ENCODE assay signal across 20 cellular contexts in the genomic region with DNA sequence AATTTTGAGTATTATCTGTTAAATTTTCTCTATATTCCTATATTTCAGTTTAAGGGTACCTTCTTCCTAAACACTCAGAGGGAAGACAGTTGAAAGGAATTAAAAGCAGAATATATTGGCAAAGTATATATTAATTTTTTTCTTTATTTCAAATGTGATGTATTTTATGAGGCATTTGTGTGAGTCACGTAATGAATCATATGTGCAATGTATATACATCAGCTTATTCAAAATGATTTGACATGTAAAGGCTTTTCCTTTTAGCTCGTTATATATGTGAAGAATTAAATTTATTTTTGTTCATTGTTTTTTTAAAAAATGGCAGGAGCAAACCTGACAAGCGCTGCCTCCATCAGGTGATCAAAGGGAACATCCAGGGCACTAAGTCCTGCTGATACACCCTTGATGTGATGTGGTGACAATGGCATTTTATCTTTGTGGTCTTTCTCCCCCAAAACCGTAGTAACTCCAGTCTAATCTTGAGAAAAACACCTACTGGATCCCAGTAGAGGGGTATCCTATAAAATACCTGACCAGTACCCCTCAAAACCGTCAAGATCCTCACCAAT.
"Had no signal": no experiment of that assay in that cellular context is flagged by ENCODE, and none has a peak within 500 bp of the region (broad histone marks: within the 10 kb centered on the region; RNA-seq: fewer than 3 reads in every experiment).

No MANE protein-coding gene starts in this region.

- H3K27me3 ChIP-seq: heart left ventricle had no signal

- FAIRE-seq: frontal cortex had no signal

- ATAC-seq: activated naive CD4-positive, alpha-beta T cell treated with anti-CD3 and anti-CD28 coated beads, Interleukin-2, amount 50 U/mL, for 72 hours; heart left ventricle; natural killer cell; psoas muscle; sciatic nerve; T-helper 17 cell had no signal

- H3K27me3 Mint-ChIP-seq: brain, type B pancreatic cell had no signal

- H3K4me1 Mint-ChIP-seq: natural killer cell had no signal

- H3K36me3 Mint-ChIP-seq: activated naive CD4-positive, alpha-beta T cell treated with anti-CD3 and anti-CD28 coated beads, Interleukin-2, amount 50 U/mL, for 72 hours; brain; natural killer cell; type B pancreatic cell had no signal

- H3K27ac ChIP-seq: heart left ventricle, psoas muscle, spleen had no signal

- H3K36me3 ChIP-seq: heart left ventricle, spleen had no signal

- H3K4me1 ChIP-seq: psoas muscle, spleen had no signal

- H3K9me3 ChIP-seq: heart left ventricle, psoas muscle, spleen had no signal

- H3K9me3 Mint-ChIP-seq: activated naive CD4-positive, alpha-beta T cell treated with anti-CD3 and anti-CD28 coated beads, Interleukin-2, amount 50 U/mL, for 72 hours; activated T-cell treated with anti-CD3 and anti-CD28 coated beads, Interleukin-2, amount 50 U/mL, for 24 hours; natural killer cell; type B pancreatic cell had no signal

- DNase-seq: activated CD4-positive, alpha-beta T cell treated with anti-CD3 and anti-CD28 coated beads, Interleukin-2, amount 50 U/mL, for 4 hours; activated effector memory CD4-positive, alpha-beta T cell treated with Interleukin-2 at 50 U/mL for 16 hours; activated T-cell treated with anti-CD3 and anti-CD28 coated beads, Interleukin-2, amount 50 U/mL, for 24 hours; amygdala; cerebellar nuclear complex; dermis blood vessel endothelial cell; heart left ventricle; natural killer cell; nucleus accumbens; psoas muscle; spleen; stimulated activated CD4-positive, alpha-beta T cell treated with anti-CD3 and anti-CD28 coated beads, Interleukin-1b, Interleukin-23, amount 100 ng/mL, for 48 hours; stimulated activated naive CD4-positive, alpha-beta T cell; substantia nigra; T-helper 17 cell had no signal

- H3K4me3 ChIP-seq: heart left ventricle, psoas muscle, spleen had no signal

- H3K27ac Mint-ChIP-seq: activated naive CD4-positive, alpha-beta T cell treated with anti-CD3 and anti-CD28 coated beads, Interleukin-2, amount 50 U/mL, for 72 hours; activated T-cell treated with anti-CD3 and anti-CD28 coated beads, Interleukin-2, amount 50 U/mL, for 24 hours; brain; natural killer cell; T-helper 17 cell; type B pancreatic cell had no signal

- H3K4me3 Mint-ChIP-seq: activated T-cell treated with anti-CD3 and anti-CD28 coated beads, Interleukin-2, amount 50 U/mL, for 24 hours; brain; natural killer cell; T-helper 17 cell; type B pancreatic cell had no signal
